ENCODE assay signal across 1 cellular context in genomic region chr1:93005252-93005598, GRCh38.
A peak's percentile ranks its signal among the peaks of the same experiment; 100 is the strongest.
TF ChIP-seq lines count a peak whose summit lies in the region.

No MANE protein-coding gene starts in this region.

TF ChIP-seq in GM12878, 131 proteins besides CTCF, POLR2A, EP300 and RAD21 (continued from another document and continues in another):
- TF ChIP-seq, protein P1, sequence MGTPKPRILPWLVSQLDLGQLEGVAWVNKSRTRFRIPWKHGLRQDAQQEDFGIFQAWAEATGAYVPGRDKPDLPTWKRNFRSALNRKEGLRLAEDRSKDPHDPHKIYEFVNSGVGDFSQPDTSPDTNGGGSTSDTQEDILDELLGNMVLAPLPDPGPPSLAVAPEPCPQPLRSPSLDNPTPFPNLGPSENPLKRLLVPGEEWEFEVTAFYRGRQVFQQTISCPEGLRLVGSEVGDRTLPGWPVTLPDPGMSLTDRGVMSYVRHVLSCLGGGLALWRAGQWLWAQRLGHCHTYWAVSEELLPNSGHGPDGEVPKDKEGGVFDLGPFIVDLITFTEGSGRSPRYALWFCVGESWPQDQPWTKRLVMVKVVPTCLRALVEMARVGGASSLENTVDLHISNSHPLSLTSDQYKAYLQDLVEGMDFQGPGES (IDR thresholded peaks at IDR 0.05) = no peak
- TF ChIP-seq MEF2B (IDR thresholded peaks at IDR 0.05; ENCODE audit: partially characterized antibody, poor library complexity, severe bottlenecking) (no peak), RELB (IDR thresholded peaks at IDR 0.05; ENCODE audit: low read depth) (no peak), ZNF384 (IDR thresholded peaks at IDR 0.05; ENCODE audit: borderline replicate concordance, low read depth, low read length) (peak; percentile 73), ZNF24 (IDR thresholded peaks at IDR 0.05) (no peak), NR2F1 (conservative IDR thresholded peaks at IDR 0.05) (peak; percentile 76), RUNX3 (IDR thresholded peaks at IDR 0.05; ENCODE audit: low read length) (peak; percentile 28; the same call in 1 of the 2 replicates), PRDM15 (CRISPR knock-in tag; IDR thresholded peaks at IDR 0.05) (no peak), SMAD5 (IDR thresholded peaks at IDR 0.05; ENCODE audit: low read depth) (no peak), ATF3 (IDR thresholded peaks at IDR 0.05; ENCODE audit: borderline replicate concordance, extremely low read depth, low read depth, low read length) (no peak), KDM1A (IDR thresholded peaks at IDR 0.05; ENCODE audit: borderline replicate concordance) (no peak), ETV6 (conservative IDR thresholded peaks at IDR 0.05 in 1 of 2, IDR thresholded peaks at IDR 0.05 in 1 of 2; ENCODE audit: borderline replicate concordance in 1 of 2, low read depth in 1 of 2) (no peak), PKNOX1 (IDR thresholded peaks at IDR 0.05) (no peak), ZBTB11 (CRISPR knock-in tag; IDR thresholded peaks at IDR 0.05) (no peak), NKRF (conservative IDR thresholded peaks at IDR 0.05) (no peak), USF1 (IDR thresholded peaks at IDR 0.05; ENCODE audit: borderline replicate concordance, extremely low read length, insufficient read depth, low read depth, low read length) (no peak), NFYA (IDR thresholded peaks at IDR 0.05; ENCODE audit: borderline replicate concordance, low read depth, low read length) (no peak), MEF2A (IDR thresholded peaks at IDR 0.05; ENCODE audit: insufficient read depth, low read depth, low read length) (0 out of 2 replicates have a peak, but pooled peaks have one; percentile 22), RBBP5 (conservative IDR thresholded peaks at IDR 0.05) (no peak), SPI1 (IDR thresholded peaks at IDR 0.05; ENCODE audit: borderline replicate concordance, insufficient read depth, low read depth, low read length) (peak; percentile 25; the same call in 1 of the 2 replicates), POU2F2 (IDR thresholded peaks at IDR 0.05; ENCODE audit: borderline replicate concordance, low read depth, low read length) (no peak), SUPT20H (IDR thresholded peaks at IDR 0.05; ENCODE audit: borderline replicate concordance, control insufficient read depth, low read depth, low read length) (no peak), BMI1 (IDR thresholded peaks at IDR 0.05; ENCODE audit: borderline replicate concordance) (no peak), TAF1 (IDR thresholded peaks at IDR 0.05; ENCODE audit: borderline replicate concordance, low read depth, low read length) (no peak)
- TF ChIP-seq, protein P2, sequence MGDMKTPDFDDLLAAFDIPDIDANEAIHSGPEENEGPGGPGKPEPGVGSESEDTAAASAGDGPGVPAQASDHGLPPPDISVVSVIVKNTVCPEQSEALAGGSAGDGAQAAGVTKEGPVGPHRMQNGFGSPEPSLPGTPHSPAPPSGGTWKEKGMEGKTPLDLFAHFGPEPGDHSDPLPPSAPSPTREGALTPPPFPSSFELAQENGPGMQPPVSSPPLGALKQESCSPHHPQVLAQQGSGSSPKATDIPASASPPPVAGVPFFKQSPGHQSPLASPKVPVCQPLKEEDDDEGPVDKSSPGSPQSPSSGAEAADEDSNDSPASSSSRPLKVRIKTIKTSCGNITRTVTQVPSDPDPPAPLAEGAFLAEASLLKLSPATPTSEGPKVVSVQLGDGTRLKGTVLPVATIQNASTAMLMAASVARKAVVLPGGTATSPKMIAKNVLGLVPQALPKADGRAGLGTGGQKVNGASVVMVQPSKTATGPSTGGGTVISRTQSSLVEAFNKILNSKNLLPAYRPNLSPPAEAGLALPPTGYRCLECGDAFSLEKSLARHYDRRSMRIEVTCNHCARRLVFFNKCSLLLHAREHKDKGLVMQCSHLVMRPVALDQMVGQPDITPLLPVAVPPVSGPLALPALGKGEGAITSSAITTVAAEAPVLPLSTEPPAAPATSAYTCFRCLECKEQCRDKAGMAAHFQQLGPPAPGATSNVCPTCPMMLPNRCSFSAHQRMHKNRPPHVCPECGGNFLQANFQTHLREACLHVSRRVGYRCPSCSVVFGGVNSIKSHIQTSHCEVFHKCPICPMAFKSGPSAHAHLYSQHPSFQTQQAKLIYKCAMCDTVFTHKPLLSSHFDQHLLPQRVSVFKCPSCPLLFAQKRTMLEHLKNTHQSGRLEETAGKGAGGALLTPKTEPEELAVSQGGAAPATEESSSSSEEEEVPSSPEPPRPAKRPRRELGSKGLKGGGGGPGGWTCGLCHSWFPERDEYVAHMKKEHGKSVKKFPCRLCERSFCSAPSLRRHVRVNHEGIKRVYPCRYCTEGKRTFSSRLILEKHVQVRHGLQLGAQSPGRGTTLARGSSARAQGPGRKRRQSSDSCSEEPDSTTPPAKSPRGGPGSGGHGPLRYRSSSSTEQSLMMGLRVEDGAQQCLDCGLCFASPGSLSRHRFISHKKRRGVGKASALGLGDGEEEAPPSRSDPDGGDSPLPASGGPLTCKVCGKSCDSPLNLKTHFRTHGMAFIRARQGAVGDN (IDR thresholded peaks at IDR 0.05) = no peak
- TF ChIP-seq, protein P3, sequence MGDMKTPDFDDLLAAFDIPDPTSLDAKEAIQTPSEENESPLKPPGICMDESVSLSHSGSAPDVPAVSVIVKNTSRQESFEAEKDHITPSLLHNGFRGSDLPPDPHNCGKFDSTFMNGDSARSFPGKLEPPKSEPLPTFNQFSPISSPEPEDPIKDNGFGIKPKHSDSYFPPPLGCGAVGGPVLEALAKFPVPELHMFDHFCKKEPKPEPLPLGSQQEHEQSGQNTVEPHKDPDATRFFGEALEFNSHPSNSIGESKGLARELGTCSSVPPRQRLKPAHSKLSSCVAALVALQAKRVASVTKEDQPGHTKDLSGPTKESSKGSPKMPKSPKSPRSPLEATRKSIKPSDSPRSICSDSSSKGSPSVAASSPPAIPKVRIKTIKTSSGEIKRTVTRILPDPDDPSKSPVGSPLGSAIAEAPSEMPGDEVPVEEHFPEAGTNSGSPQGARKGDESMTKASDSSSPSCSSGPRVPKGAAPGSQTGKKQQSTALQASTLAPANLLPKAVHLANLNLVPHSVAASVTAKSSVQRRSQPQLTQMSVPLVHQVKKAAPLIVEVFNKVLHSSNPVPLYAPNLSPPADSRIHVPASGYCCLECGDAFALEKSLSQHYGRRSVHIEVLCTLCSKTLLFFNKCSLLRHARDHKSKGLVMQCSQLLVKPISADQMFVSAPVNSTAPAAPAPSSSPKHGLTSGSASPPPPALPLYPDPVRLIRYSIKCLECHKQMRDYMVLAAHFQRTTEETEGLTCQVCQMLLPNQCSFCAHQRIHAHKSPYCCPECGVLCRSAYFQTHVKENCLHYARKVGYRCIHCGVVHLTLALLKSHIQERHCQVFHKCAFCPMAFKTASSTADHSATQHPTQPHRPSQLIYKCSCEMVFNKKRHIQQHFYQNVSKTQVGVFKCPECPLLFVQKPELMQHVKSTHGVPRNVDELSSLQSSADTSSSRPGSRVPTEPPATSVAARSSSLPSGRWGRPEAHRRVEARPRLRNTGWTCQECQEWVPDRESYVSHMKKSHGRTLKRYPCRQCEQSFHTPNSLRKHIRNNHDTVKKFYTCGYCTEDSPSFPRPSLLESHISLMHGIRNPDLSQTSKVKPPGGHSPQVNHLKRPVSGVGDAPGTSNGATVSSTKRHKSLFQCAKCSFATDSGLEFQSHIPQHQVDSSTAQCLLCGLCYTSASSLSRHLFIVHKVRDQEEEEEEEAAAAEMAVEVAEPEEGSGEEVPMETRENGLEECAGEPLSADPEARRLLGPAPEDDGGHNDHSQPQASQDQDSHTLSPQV (IDR thresholded peaks at IDR 0.05) = no peak
